ENCODE assay signal across 26 cellular contexts in the genomic region with DNA sequence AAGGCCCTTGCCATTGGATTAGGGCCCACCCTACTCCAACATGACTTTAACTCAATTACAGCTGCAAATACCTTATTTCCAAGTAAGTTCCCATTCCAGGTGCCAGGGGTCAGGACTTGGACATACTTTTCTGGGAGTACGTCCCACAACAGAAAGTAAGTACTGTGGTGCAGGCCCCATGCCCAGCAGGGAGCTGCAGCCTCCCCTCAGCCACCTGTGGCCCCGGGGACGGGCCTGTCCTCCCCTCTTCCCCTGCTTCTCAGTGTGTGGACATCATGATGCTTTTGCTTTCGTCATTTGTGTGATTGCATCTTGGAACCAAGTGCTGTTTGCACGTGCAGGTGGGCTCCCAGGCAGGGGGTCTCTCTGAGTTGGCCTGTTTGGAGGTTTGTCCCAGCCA.
"Had no signal": no experiment of that assay in that cellular context is flagged by ENCODE, and none has a peak within 500 bp of the region (broad histone marks: within the 10 kb centered on the region; RNA-seq: fewer than 3 reads in every experiment).

No MANE protein-coding gene starts in this region.

- ATAC-seq: activated CD4-positive, CD25-positive, alpha-beta regulatory T cell treated with anti-CD3 and anti-CD28 coated beads, Interleukin-2, amount 50 U/mL, for 24 hours; activated CD8-positive, alpha-beta T cell treated with anti-CD3 and anti-CD28 coated beads for 36 hours; activated T-cell treated with anti-CD3 and anti-CD28 coated beads, Interleukin-2, amount 50 U/mL, for 4 hours; activated T-helper 17 cell treated with anti-CD3 and anti-CD28 coated beads, Interleukin-2, amount 50 U/mL, for 72 hours; effector memory CD8-positive, alpha-beta T cell; foreskin keratinocyte; gastroesophageal sphincter had no signal

- H3K9me3 Mint-ChIP-seq: activated B cell treated with CpG ODN at 0.5 μM for 24 hours; activated CD8-positive, alpha-beta T cell treated with anti-CD3 and anti-CD28 coated beads for 36 hours; activated T-cell treated with anti-CD3 and anti-CD28 coated beads, Interleukin-2, amount 50 U/mL, for 4 hours; activated T-helper 17 cell treated with anti-CD3 and anti-CD28 coated beads, Interleukin-2, amount 50 U/mL, for 72 hours; effector memory CD8-positive, alpha-beta T cell had no signal

- H3K4me1 ChIP-seq: foreskin keratinocyte had no signal

- DNase-seq: activated B cell treated with CpG ODN at 0.5 μM for 24 hours; activated CD4-positive, alpha-beta T cell treated with anti-CD3 and anti-CD28 coated beads for 48 hours; activated CD4-positive, alpha-beta T cell treated with anti-CD3 and anti-CD28 coated beads, Interleukin-2, amount 50 U/mL, for 1 hour; activated CD4-positive, alpha-beta T cell treated with anti-CD3 and anti-CD28 coated beads, Interleukin-2, amount 50 U/mL, for 48 hours; activated CD8-positive, alpha-beta memory T cell treated with anti-CD3 and anti-CD28 coated beads for 24 hours; activated CD8-positive, alpha-beta T cell treated with anti-CD3 and anti-CD28 coated beads for 36 hours; activated effector memory CD4-positive, alpha-beta T cell treated with Interleukin-2 at 50 U/mL for 16 hours; activated gamma-delta T cell treated with Interleukin-2 at 50 U/mL for 16 hours; activated naive CD4-positive, alpha-beta T cell treated with anti-CD3 and anti-CD28 coated beads, Interleukin-2, amount 50 U/mL, for 16 hours; activated naive CD4-positive, alpha-beta T cell treated with Interleukin-2 at 50 U/mL for 16 hours; activated T-cell treated with anti-CD3 and anti-CD28 coated beads, Interleukin-2, amount 50 U/mL, for 4 hours; amniotic stem cell; anterior cingulate cortex; brain microvascular endothelial cell; cortex of kidney; dermis blood vessel endothelial cell; effector CD4-positive, alpha-beta T cell; effector memory CD8-positive, alpha-beta T cell; erythroblast; foreskin keratinocyte; T-helper 2 cell had no signal

- H3K4me3 ChIP-seq: esophagus muscularis mucosa, gastroesophageal sphincter had no signal

- H3K27ac ChIP-seq: brain microvascular endothelial cell, esophagus muscularis mucosa, foreskin keratinocyte, gastroesophageal sphincter had no signal

- H3K27ac Mint-ChIP-seq: activated B cell treated with CpG ODN at 0.5 μM for 24 hours; activated CD8-positive, alpha-beta T cell treated with anti-CD3 and anti-CD28 coated beads for 36 hours; activated naive CD8-positive, alpha-beta T cell; activated T-helper 17 cell treated with anti-CD3 and anti-CD28 coated beads, Interleukin-2, amount 50 U/mL, for 72 hours had no signal

- H3K4me3 Mint-ChIP-seq: activated B cell treated with CpG ODN at 0.5 μM for 24 hours; activated CD8-positive, alpha-beta T cell treated with anti-CD3 and anti-CD28 coated beads for 36 hours; activated naive CD8-positive, alpha-beta T cell; activated T-cell treated with anti-CD3 and anti-CD28 coated beads, Interleukin-2, amount 50 U/mL, for 4 hours; activated T-helper 17 cell treated with anti-CD3 and anti-CD28 coated beads, Interleukin-2, amount 50 U/mL, for 72 hours; effector memory CD8-positive, alpha-beta T cell had no signal

- H3K27me3 Mint-ChIP-seq: activated B cell treated with CpG ODN at 0.5 μM for 24 hours; activated CD8-positive, alpha-beta T cell treated with anti-CD3 and anti-CD28 coated beads for 36 hours; activated naive CD8-positive, alpha-beta T cell; activated T-helper 17 cell treated with anti-CD3 and anti-CD28 coated beads, Interleukin-2, amount 50 U/mL, for 72 hours; effector memory CD8-positive, alpha-beta T cell had no signal

- H3K27me3 ChIP-seq: brain microvascular endothelial cell, esophagus muscularis mucosa, foreskin keratinocyte, gastroesophageal sphincter had no signal

- H3K9me3 ChIP-seq: esophagus muscularis mucosa, gastroesophageal sphincter had no signal

- H3K36me3 ChIP-seq: brain microvascular endothelial cell, gastroesophageal sphincter had no signal
